ENCODE assay signal across 8 cellular contexts in the genomic region with DNA sequence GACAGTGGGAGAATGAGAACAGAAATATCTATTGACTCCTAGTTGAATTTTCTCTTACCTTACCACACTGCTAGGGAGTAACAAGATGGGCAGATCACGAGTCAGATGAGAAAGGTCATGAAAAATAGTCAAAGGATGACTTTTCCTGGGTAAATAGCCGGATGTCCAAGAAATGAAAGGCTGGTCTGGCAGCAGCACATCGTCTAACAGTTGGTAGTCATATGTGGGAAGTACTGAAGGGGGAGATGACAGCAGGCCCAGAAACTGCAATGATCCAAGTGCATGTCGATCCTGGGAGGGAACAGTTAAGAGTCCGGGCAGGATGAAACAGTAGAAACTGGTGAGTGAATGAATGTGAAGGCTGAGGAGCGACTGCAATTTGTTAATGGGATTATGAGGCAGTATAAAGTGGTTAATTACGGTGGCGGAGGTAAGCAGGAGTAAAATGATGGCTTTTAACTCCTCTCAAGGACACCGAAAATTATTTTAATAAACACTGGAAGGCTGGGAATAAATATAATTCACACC. TPM values are rescaled to one million over a fixed set of nuclear protein-coding genes. Genes with fewer than 3 reads are reported as not detected.
DNase-seq lines count a peak whose midpoint lies in the region; ATAC-seq and TF ChIP-seq lines count a peak whose summit lies in the region.

No MANE protein-coding gene starts in this region.

- peak overlapping the region; percentile 96 for H3K4me2 ChIP-seq in SK-N-SH

- TF ChIP-seq RAD21 in SK-N-SH (IDR thresholded peaks at IDR 0.05; ENCODE audit: low read length): no peak

- H3K9ac ChIP-seq in SK-N-SH (peak overlapping the region; percentile 98), endocrine pancreas (ENCODE audit: control insufficient read depth, insufficient read depth, low read length) (peak overlapping the region; percentile 63)

- peaks cover 12% of the 10 kb centered on the region for H3F3A ChIP-seq in SK-N-SH (replicated peaks; ENCODE audit: insufficient read depth)

- ATAC-seq in GM19023 (IDR thresholded peaks at IDR 0.05; ENCODE audit: unreplicated experiment) (no peak), GM21381 (IDR thresholded peaks at IDR 0.05; ENCODE audit: unreplicated experiment) (no peak)

- peaks cover 56% of the 10 kb centered on the region for H3K79me2 ChIP-seq in SK-N-SH (ENCODE audit: insufficient read depth)

- H3K4me1 ChIP-seq in SK-N-SH (ENCODE audit: control insufficient read depth in 1 of 2, insufficient read depth in 2 of 2, low read depth in 1 of 2, low read length in 1 of 2) (peaks cover 17 to 19% of the 10 kb centered on the region in 2 experiments; a peak in 3 of 4 replicates), endocrine pancreas (ENCODE audit: control insufficient read depth, insufficient read depth, low read length) (peaks cover 28% of the 10 kb centered on the region), mononuclear cell (ENCODE audit: insufficient read depth, low read length) (peaks cover 24% of the 10 kb centered on the region), vagina (peaks cover 47% of the 10 kb centered on the region)

- no peak for TF ChIP-seq EP300 in SK-N-SH (IDR thresholded peaks at IDR 0.05; ENCODE audit: borderline replicate concordance in 1 of 2, low read depth in 1 of 2, low read length in 1 of 2)

- 10% methylated on average over 9 of the region's 9 CpGs for whole genome bisulfite sequencing in SK-N-SH (ENCODE audit: low lambda C conversion rate)

- no peaks in the 10 kb centered on the region for H3K27me3 ChIP-seq in SK-N-SH (ENCODE audit: insufficient read depth)
- H3K27me3 ChIP-seq in endocrine pancreas (ENCODE audit: control insufficient read depth, insufficient read depth, low read length): no peaks in the 10 kb centered on the region
- no peaks in the 10 kb centered on the region for H3K27me3 ChIP-seq in mononuclear cell (ENCODE audit: insufficient read depth, low read length)
- H3K27me3 ChIP-seq in vagina: no peaks in the 10 kb centered on the region

- TF ChIP-seq POLR2A in vagina (IDR thresholded peaks at IDR 0.05): no peak

- H3K27ac ChIP-seq in SK-N-SH (ENCODE audit: low read depth in 2 of 2, low read length in 1 of 2) (peak overlapping the region; percentile 96 to 98), vagina (peak overlapping the region; percentile 97)

- DNase-seq in DMS 273 (lab: John Stamatoyannopoulos, UW; ENCODE audit: unreplicated experiment): peak; percentile 71
- peak; percentile 61 for DNase-seq in KBM-7
- peak; percentile 73 for DNase-seq in SK-N-SH
- no peak for DNase-seq in vagina (ENCODE audit: extremely low spot score in 2 of 2)

- POLR2A ChIA-PET in SK-N-SH (lab: Yijun Ruan, JAX): interaction anchor here (0.6 to 1.0 kb wide), 3 partner anchors 43 to 103 kb away, joined by 3 to 5 read pairs (median 3); no protein-coding TSS in a partner anchor

- CTCF ChIA-PET in SK-N-SH (lab: Yijun Ruan, JAX): interaction anchor here (1.0 to 1.9 kb wide), 3 partner anchors 10 to 103 kb away, joined by 3 to 5 read pairs (median 5); partner anchors contain the start of gene RAD52

- H2AFZ ChIP-seq in SK-N-SH (ENCODE audit: low read depth): peak overlapping the region; percentile 93

- in situ Hi-C loops in KBM-7 (cut with MboI; ENCODE audit: low pct_unique_long_range_greater_than_20kb, low sequenced_read_pairs): no loop called here

- peaks cover 3% of the 10 kb centered on the region; the same call in 1 of the 2 replicates for H4K20me1 ChIP-seq in SK-N-SH (ENCODE audit: insufficient read depth)

- H3K9me3 ChIP-seq in SK-N-SH (no peaks in the 10 kb centered on the region), endocrine pancreas (ENCODE audit: control insufficient read depth, low read length) (no peaks in the 10 kb centered on the region), mononuclear cell (ENCODE audit: low read depth, low read length) (no peaks in the 10 kb centered on the region), vagina (no peaks in the 10 kb centered on the region)

- intact Hi-C loops in vagina (cut with DNase I): no loop called here

- no peak for TF ChIP-seq CTCF in SK-N-SH (IDR thresholded peaks at IDR 0.05)
- TF ChIP-seq CTCF in vagina (IDR thresholded peaks at IDR 0.05): no peak

- H3K36me3 ChIP-seq in SK-N-SH (replicated peaks in 1 of 2; ENCODE audit: control insufficient read depth in 1 of 2, insufficient read depth in 2 of 2, low read length in 1 of 2) (peaks cover 0 to 11% of the 10 kb centered on the region in 2 experiments), endocrine pancreas (ENCODE audit: control insufficient read depth, insufficient read depth, low read length) (no peaks in the 10 kb centered on the region), vagina (no peaks in the 10 kb centered on the region)

- H3K4me3 ChIP-seq in SK-N-SH (ENCODE audit: low read depth in 2 of 2, low read length in 1 of 2) (peak overlapping the region; percentile 66 to 85), endocrine pancreas (ENCODE audit: control insufficient read depth, insufficient read depth, low read length) (peak overlapping the region; percentile 85), mononuclear cell (ENCODE audit: low read length) (peak overlapping the region; percentile 88), vagina (peak overlapping the region; percentile 96 to 98)

- H3K9me2 ChIP-seq in SK-N-SH: no peaks in the 10 kb centered on the region

TF ChIP-seq in SK-N-SH, 30 proteins besides CTCF, POLR2A, EP300 and RAD21 (continues in another document):
- TF ChIP-seq POLR2AphosphoS5 (IDR thresholded peaks at IDR 0.05; ENCODE audit: low read depth, low read length) (peak; percentile 38), IRF3 (IDR thresholded peaks at IDR 0.05; ENCODE audit: low read depth, low read length) (no peak), MXI1 (IDR thresholded peaks at IDR 0.05; ENCODE audit: low read depth, low read length) (peak; percentile 70; the same call in 1 of the 2 replicates), RCOR1 (IDR thresholded peaks at IDR 0.05; ENCODE audit: low read length) (0 out of 2 replicates have a peak, but pooled peaks have one; percentile 18), TAF1 (IDR thresholded peaks at IDR 0.05; ENCODE audit: borderline replicate concordance, low read depth, low read length) (0 out of 2 replicates have a peak, but pooled peaks have one; percentile 33), SIN3A (IDR thresholded peaks at IDR 0.05; ENCODE audit: borderline replicate concordance, low read depth, low read length) (peak; percentile 81; the same call in 1 of the 2 replicates), TCF12 (IDR thresholded peaks at IDR 0.05) (peak; percentile 41), EZH2phosphoT487 (IDR thresholded peaks at IDR 0.05; ENCODE audit: borderline replicate concordance, low read depth) (no peak), PBX3 (IDR thresholded peaks at IDR 0.05) (peak; percentile 35; the same call in 1 of the 2 replicates), GABPA (IDR thresholded peaks at IDR 0.05; ENCODE audit: low read depth) (no peak), YY1 (IDR thresholded peaks at IDR 0.05; ENCODE audit: low read depth) (no peak)
- TF ChIP-seq, protein P1, sequence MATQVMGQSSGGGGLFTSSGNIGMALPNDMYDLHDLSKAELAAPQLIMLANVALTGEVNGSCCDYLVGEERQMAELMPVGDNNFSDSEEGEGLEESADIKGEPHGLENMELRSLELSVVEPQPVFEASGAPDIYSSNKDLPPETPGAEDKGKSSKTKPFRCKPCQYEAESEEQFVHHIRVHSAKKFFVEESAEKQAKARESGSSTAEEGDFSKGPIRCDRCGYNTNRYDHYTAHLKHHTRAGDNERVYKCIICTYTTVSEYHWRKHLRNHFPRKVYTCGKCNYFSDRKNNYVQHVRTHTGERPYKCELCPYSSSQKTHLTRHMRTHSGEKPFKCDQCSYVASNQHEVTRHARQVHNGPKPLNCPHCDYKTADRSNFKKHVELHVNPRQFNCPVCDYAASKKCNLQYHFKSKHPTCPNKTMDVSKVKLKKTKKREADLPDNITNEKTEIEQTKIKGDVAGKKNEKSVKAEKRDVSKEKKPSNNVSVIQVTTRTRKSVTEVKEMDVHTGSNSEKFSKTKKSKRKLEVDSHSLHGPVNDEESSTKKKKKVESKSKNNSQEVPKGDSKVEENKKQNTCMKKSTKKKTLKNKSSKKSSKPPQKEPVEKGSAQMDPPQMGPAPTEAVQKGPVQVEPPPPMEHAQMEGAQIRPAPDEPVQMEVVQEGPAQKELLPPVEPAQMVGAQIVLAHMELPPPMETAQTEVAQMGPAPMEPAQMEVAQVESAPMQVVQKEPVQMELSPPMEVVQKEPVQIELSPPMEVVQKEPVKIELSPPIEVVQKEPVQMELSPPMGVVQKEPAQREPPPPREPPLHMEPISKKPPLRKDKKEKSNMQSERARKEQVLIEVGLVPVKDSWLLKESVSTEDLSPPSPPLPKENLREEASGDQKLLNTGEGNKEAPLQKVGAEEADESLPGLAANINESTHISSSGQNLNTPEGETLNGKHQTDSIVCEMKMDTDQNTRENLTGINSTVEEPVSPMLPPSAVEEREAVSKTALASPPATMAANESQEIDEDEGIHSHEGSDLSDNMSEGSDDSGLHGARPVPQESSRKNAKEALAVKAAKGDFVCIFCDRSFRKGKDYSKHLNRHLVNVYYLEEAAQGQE (IDR thresholded peaks at IDR 0.05; ENCODE audit: low read depth, low read length): no peak

RNA-seq across cellular contexts. Expression of gene ERC1, which starts 1.2 kb away (rescaled TPM):
- polyA plus RNA-seq in SK-N-SH (2012; rRNA removed): 7.5 and 9.3 TPM in 2 replicates
- 7.1 and 7.8 TPM in 2 replicates for polyA plus RNA-seq in SK-N-SH (2012; cell fraction: cytosol; rRNA removed)
- polyA plus RNA-seq in SK-N-SH (2012; cell fraction: nucleus; rRNA removed): 6.6 and 9.0 TPM in 2 replicates
- total RNA-seq in mononuclear cell (30.2 TPM), vagina (56.5 TPM)

RNA-seq across cellular contexts. Expression of gene RAD52, which starts 40.3 kb away (rescaled TPM):
- polyA plus RNA-seq in SK-N-SH (2012; rRNA removed): 11.2 and 12.1 TPM in 2 replicates
- polyA plus RNA-seq in SK-N-SH (2012; cell fraction: cytosol; rRNA removed): 5.4 and 6.3 TPM in 2 replicates
- polyA plus RNA-seq in SK-N-SH (2012; cell fraction: nucleus; rRNA removed): 44.7 and 46.3 TPM in 2 replicates
- total RNA-seq in mononuclear cell (3.3 TPM), vagina (40.3 TPM)

Comparison
In these comparisons a context has a peak if more than half of its experiments do, and no peak if none do; other contexts are left out.
1. DNase-seq: peak in DMS 273 (single experiment), KBM-7 (single experiment) and SK-N-SH (single experiment); none in vagina (0 of 2).
2. Peak in every context shown above with its lines, with median percentiles within 50 percentile points of each other: H3K4me3 ChIP-seq.